In the genomic region with DNA sequence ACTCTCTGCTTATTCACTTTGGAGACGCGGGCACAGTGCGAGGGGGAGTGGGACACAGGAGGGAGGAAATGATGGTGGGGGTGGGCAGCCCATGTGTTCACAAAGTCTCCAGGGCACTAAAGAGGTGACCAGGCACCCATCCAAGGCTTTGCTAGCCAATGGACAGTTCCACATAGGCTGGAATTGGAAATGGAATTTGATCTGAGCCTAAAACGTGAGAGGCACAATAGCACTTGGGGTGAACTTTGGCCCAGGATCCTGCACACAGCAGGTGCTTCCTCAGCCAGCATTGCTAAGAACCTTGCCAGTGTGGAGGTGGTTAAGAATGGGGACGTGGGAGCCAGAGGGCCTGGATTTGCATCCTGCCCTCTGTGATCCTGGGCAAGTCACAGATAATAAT, we compare ENCODE assay signal across 30 cellular contexts.
DNase-seq lines count a peak whose midpoint lies in the region; ATAC-seq and TF ChIP-seq lines count a peak whose summit lies in the region.
"Had no signal": no experiment of that assay in that cellular context is flagged by ENCODE, and none has a peak within 500 bp of the region (broad histone marks: within the 10 kb centered on the region; RNA-seq: fewer than 3 reads in every experiment).

No MANE protein-coding gene starts in this region.

- no peak overlapping the region for H3K4me3 Mint-ChIP-seq in CD4-positive, alpha-beta memory T cell
- H3K4me3 Mint-ChIP-seq in neural progenitor cell: no peak overlapping the region
- H3K4me3 Mint-ChIP-seq: CD4-positive, alpha-beta T cell; IgD-negative memory B cell; nephron had no signal

- no peak overlapping the region for H3K4me2 ChIP-seq in neural progenitor cell
- H3K4me2 ChIP-seq: hepatocyte, smooth muscle cell had no signal

- peaks cover 4% of the 10 kb centered on the region for H3K79me2 ChIP-seq in neural progenitor cell (ENCODE audit: low read depth)
- H3K79me2 ChIP-seq: hepatocyte, parathyroid adenoma had no signal

- H3F3A ChIP-seq in neural progenitor cell (ENCODE audit: low read depth): peaks cover 6% of the 10 kb centered on the region

- peaks cover 41 to 73% (median 53%) of the 10 kb centered on the region in 4 donors for H3K4me1 Mint-ChIP-seq in CD4-positive, alpha-beta memory T cell
- H3K4me1 Mint-ChIP-seq in neural progenitor cell: peaks cover 52% of the 10 kb centered on the region

- ATAC-seq in HG02840 (IDR thresholded peaks at IDR 0.05; ENCODE audit: low FRiP score, unreplicated experiment) (no peak), GM19463 (IDR thresholded peaks at IDR 0.05; ENCODE audit: unreplicated experiment) (no peak)
- ATAC-seq: activated CD4-positive, CD25-positive, alpha-beta regulatory T cell treated with anti-CD3 and anti-CD28 coated beads, Interleukin-2, amount 50 U/mL, for 24 hours; body of pancreas; gastroesophageal sphincter; stimulated activated naive CD8-positive, alpha-beta T cell treated with anti-CD3 and anti-CD28 coated beads, Interleukin-15, Interleukin-2, amounts not matched to agents 100 U/mL and 50 U/mL, for 24 hours had no signal

- H3K4me3 ChIP-seq in CD4-positive, alpha-beta memory T cell (ENCODE audit: low read length in 2 of 2): no peak overlapping the region
- no peak overlapping the region for H3K4me3 ChIP-seq in HEK293 (ENCODE audit: low read depth, low read length)
- no peak overlapping the region for H3K4me3 ChIP-seq in neural progenitor cell
- H3K4me3 ChIP-seq: body of pancreas, gastroesophageal sphincter, hepatocyte, lung, right atrium auricular region, smooth muscle cell had no signal

- intact Hi-C loops in CD4-positive, alpha-beta memory T cell (cut with micrococcal nuclease): loop anchor here (5.0 kb wide), 1 partner anchor 193 kb away; a partner anchor contains a TSS

- H3K9me3 Mint-ChIP-seq in CD4-positive, alpha-beta memory T cell: peaks cover 0 to 3% (median 0%) of the 10 kb centered on the region in 8 donors
- H3K9me3 Mint-ChIP-seq in neural progenitor cell: peaks cover 6% of the 10 kb centered on the region
- H3K9me3 Mint-ChIP-seq: IgD-negative memory B cell had no signal

- no peaks in the 10 kb centered on the region for H3K9me3 ChIP-seq in CD4-positive, alpha-beta memory T cell (ENCODE audit: control insufficient read depth in 1 of 2, low read length in 2 of 2)
- H3K9me3 ChIP-seq in HEK293 (ENCODE audit: control insufficient read depth, insufficient read depth, low read depth, low read length): no peaks in the 10 kb centered on the region
- H3K9me3 ChIP-seq in neural progenitor cell (ENCODE audit: low read depth): no peaks in the 10 kb centered on the region
- H3K9me3 ChIP-seq: body of pancreas, gastroesophageal sphincter, right atrium auricular region had no signal

- no peaks in the 10 kb centered on the region for H3K27me3 Mint-ChIP-seq in CD4-positive, alpha-beta memory T cell
- peaks cover 2% of the 10 kb centered on the region for H3K27me3 Mint-ChIP-seq in neural progenitor cell (ENCODE audit: insufficient read depth, low read depth)
- H3K27me3 Mint-ChIP-seq: CD4-positive, alpha-beta T cell; IgD-negative memory B cell had no signal

- POLR2A ChIA-PET in CD4-positive, alpha-beta memory T cell (lab: Charles Lee; ENCODE audit: partially characterized antibody): no interaction called here
- POLR2A ChIA-PET in HEK293 (lab: Yijun Ruan, JAX): no interaction called here

- H2AFZ ChIP-seq in neural progenitor cell (replicated peaks): no peak overlapping the region
- H2AFZ ChIP-seq: hepatocyte, parathyroid adenoma had no signal

- CTCF ChIA-PET in CD4-positive, alpha-beta memory T cell (lab: Charles Lee; ENCODE audit: partially characterized antibody): no interaction called here
- CTCF ChIA-PET in HEK293 (lab: Yijun Ruan, JAX): interaction anchor here (0.6 kb wide), 1 partner anchor 8 kb away, joined by 3 read pairs; no protein-coding TSS in a partner anchor

- TF ChIP-seq CTCF in HEK293 (tag by site-specific recombination; IDR thresholded peaks at IDR 0.05): no peak
- TF ChIP-seq CTCF in neural progenitor cell (IDR thresholded peaks at IDR 0.05): no peak

- no peaks in the 10 kb centered on the region for H3K27me3 ChIP-seq in CD4-positive, alpha-beta memory T cell (ENCODE audit: insufficient read depth, low read length)
- H3K27me3 ChIP-seq in neural progenitor cell: no peaks in the 10 kb centered on the region
- H3K27me3 ChIP-seq: body of pancreas, gastroesophageal sphincter, hepatocyte, right atrium auricular region had no signal

- no peak overlapping the region for H3K27ac ChIP-seq in CD4-positive, alpha-beta memory T cell (ENCODE audit: low read depth, low read length)
- H3K27ac ChIP-seq in HEK293 (ENCODE audit: extremely low read depth, low read depth, low read length) (no peak overlapping the region), neural progenitor cell (no peak overlapping the region)
- H3K27ac ChIP-seq: body of pancreas, gastroesophageal sphincter, hepatocyte, parathyroid adenoma, right atrium auricular region had no signal

- H3K4me1 ChIP-seq in CD4-positive, alpha-beta memory T cell (ENCODE audit: insufficient read depth, low read length): no peaks in the 10 kb centered on the region
- H3K4me1 ChIP-seq in HEK293 (ENCODE audit: control insufficient read depth, insufficient read depth, low read length): no peaks in the 10 kb centered on the region
- peaks cover 23% of the 10 kb centered on the region for H3K4me1 ChIP-seq in neural progenitor cell
- H3K4me1 ChIP-seq: body of pancreas, gastroesophageal sphincter, parathyroid adenoma had no signal

- peaks cover 26% of the 10 kb centered on the region in 2 donors for H3K36me3 Mint-ChIP-seq in CD4-positive, alpha-beta memory T cell
- peaks cover 8% of the 10 kb centered on the region for H3K36me3 Mint-ChIP-seq in neural progenitor cell

- peak overlapping the region in 4 of 7 donors; percentile 6 to 65 (median 28) for H3K27ac Mint-ChIP-seq in CD4-positive, alpha-beta memory T cell
- H3K27ac Mint-ChIP-seq in neural progenitor cell: no peak overlapping the region
- H3K27ac Mint-ChIP-seq: CD4-positive, alpha-beta T cell; IgD-negative memory B cell; nephron had no signal

- H3K9ac ChIP-seq in neural progenitor cell: no peak overlapping the region
- H3K9ac ChIP-seq: parathyroid adenoma had no signal

- H3K36me3 ChIP-seq in CD4-positive, alpha-beta memory T cell (ENCODE audit: insufficient read depth, low read length): no peaks in the 10 kb centered on the region
- no peaks in the 10 kb centered on the region for H3K36me3 ChIP-seq in HEK293 (ENCODE audit: control insufficient read depth in 2 of 2, insufficient read depth in 1 of 2, low read length in 2 of 2)
- no peaks in the 10 kb centered on the region for H3K36me3 ChIP-seq in neural progenitor cell
- H3K36me3 ChIP-seq: gastroesophageal sphincter, right atrium auricular region had no signal

- DNase-seq in CD4-positive, alpha-beta memory T cell: no peak
- DNase-seq in dermis microvascular lymphatic vessel endothelial cell (ENCODE audit: low read depth in 2 of 2): peak; percentile 69 to 80
- DNase-seq in neural progenitor cell (ENCODE audit: low spot score): peak; percentile 18
- DNase-seq in activated effector memory CD4-positive, alpha-beta T cell treated with Interleukin-2 at 50 U/mL for 16 hours: no peak
- DNase-seq in stimulated activated naive CD4-positive, alpha-beta T cell treated with Interleukin-2 at 50 U/mL for 16 hours (lab: John Stamatoyannopoulos, UW): no peak
- DNase-seq: activated CD4-positive, alpha-beta T cell treated with anti-CD3 and anti-CD28 coated beads, Interleukin-2, amount 50 U/mL, for 4 hours; activated CD8-positive, alpha-beta memory T cell treated with anti-CD3 and anti-CD28 coated beads, Interleukin-2, amount 50 U/mL, for 4 hours; activated naive CD4-positive, alpha-beta T cell treated with anti-CD3 and anti-CD28 coated beads, Interleukin-2, amount 50 U/mL, for 16 hours; body of pancreas; CD4-positive, alpha-beta T cell; cerebellar nuclear complex; left cardiac atrium; NCI-H1048; NCI-H1694 treated with DMSO at 0.1 percent for 48 hours; NCI-H82; OCI-M1; stimulated activated naive CD8-positive, alpha-beta T cell treated with anti-CD3 and anti-CD28 coated beads, Interleukin-15, Interleukin-2, amounts not matched to agents 100 U/mL and 50 U/mL, for 24 hours; T-helper 1 cell had no signal

- peaks cover 11% of the 10 kb centered on the region for H4K20me1 ChIP-seq in neural progenitor cell (ENCODE audit: low read depth)

TF ChIP-seq in HEK293, 187 proteins besides CTCF, POLR2A, EP300 and RAD21:
- TF ChIP-seq ZNF274 (IDR thresholded peaks at IDR 0.05; ENCODE audit: low read length) (no peak), ZNF274 (tag by site-specific recombination; IDR thresholded peaks at IDR 0.05; ENCODE audit: borderline replicate concordance) (no peak), ZNF747 (tag by site-specific recombination; IDR thresholded peaks at IDR 0.05) (no peak), SALL2 (tag by site-specific recombination; IDR thresholded peaks at IDR 0.05; ENCODE audit: borderline replicate concordance) (no peak), ZNF501 (tag by site-specific recombination; IDR thresholded peaks at IDR 0.05) (no peak)
- TF ChIP-seq, protein P1, sequence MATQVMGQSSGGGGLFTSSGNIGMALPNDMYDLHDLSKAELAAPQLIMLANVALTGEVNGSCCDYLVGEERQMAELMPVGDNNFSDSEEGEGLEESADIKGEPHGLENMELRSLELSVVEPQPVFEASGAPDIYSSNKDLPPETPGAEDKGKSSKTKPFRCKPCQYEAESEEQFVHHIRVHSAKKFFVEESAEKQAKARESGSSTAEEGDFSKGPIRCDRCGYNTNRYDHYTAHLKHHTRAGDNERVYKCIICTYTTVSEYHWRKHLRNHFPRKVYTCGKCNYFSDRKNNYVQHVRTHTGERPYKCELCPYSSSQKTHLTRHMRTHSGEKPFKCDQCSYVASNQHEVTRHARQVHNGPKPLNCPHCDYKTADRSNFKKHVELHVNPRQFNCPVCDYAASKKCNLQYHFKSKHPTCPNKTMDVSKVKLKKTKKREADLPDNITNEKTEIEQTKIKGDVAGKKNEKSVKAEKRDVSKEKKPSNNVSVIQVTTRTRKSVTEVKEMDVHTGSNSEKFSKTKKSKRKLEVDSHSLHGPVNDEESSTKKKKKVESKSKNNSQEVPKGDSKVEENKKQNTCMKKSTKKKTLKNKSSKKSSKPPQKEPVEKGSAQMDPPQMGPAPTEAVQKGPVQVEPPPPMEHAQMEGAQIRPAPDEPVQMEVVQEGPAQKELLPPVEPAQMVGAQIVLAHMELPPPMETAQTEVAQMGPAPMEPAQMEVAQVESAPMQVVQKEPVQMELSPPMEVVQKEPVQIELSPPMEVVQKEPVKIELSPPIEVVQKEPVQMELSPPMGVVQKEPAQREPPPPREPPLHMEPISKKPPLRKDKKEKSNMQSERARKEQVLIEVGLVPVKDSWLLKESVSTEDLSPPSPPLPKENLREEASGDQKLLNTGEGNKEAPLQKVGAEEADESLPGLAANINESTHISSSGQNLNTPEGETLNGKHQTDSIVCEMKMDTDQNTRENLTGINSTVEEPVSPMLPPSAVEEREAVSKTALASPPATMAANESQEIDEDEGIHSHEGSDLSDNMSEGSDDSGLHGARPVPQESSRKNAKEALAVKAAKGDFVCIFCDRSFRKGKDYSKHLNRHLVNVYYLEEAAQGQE (tag by site-specific recombination; IDR thresholded peaks at IDR 0.05): peak; percentile 65; the same call in 1 of the 2 replicates

Comparison
In these comparisons a context has a peak if more than half of its experiments do, and no peak if none do; other contexts are left out.
1. DNase-seq: peak in dermis microvascular lymphatic vessel endothelial cell (2 of 2) and neural progenitor cell (single experiment); none in CD4-positive, alpha-beta memory T cell (0 of 5), activated effector memory CD4-positive, alpha-beta T cell treated with Interleukin-2 at 50 U/mL for 16 hours (single experiment) and stimulated activated naive CD4-positive, alpha-beta T cell treated with Interleukin-2 at 50 U/mL for 16 hours (single experiment).